Comparison of ENCODE assay signal across 26 cellular contexts in the genomic region with DNA sequence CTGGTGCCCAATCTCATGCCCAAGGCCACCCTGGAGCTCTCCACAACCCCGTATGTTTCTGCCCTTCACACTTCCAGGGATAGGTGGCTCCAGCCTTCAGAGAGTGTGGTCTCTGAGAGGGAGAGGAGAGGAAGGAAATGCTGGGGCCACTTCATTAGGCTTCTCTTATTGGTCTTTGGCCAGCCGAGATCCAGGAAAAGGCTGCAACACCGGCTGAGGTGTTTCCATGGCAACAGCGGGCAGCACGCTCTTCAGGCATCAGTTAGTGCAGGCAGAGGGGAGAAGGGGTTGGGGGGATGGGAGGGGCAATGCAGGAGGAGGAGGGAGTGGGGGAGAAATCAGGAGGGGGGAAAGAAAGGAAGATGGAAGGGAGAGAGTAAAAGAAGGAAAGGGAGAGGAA.
DNase-seq lines count a peak whose midpoint lies in the region; FAIRE-seq and TF ChIP-seq lines count a peak whose summit lies in the region.
"Had no signal": no experiment of that assay in that cellular context is flagged by ENCODE, and none has a peak within 500 bp of the region (broad histone marks: within the 10 kb centered on the region; RNA-seq: fewer than 3 reads in every experiment).

No MANE protein-coding gene starts in this region.

- H3K9me3 Mint-ChIP-seq in nephron progenitor cell = peaks cover 10% of the 10 kb centered on the region

- H3K9me3 ChIP-seq in small intestine (ENCODE audit: control insufficient read depth, low read depth) = no peaks in the 10 kb centered on the region
- H3K9me3 ChIP-seq: Caco-2, ovary, transverse colon had no signal

- no peak overlapping the region for H3K4me3 Mint-ChIP-seq in nephron progenitor cell
- H3K4me3 Mint-ChIP-seq: activated CD8-positive, alpha-beta T cell treated with anti-CD3 and anti-CD28 coated beads, Interleukin-2, amount 10 ng/mL, durations not matched to agents 7 days and 5 days; IgD-negative memory B cell; naive B cell; stimulated activated naive CD8-positive, alpha-beta T cell treated with anti-CD3 and anti-CD28 coated beads, Interleukin-15, amount 100 ng/mL, for 72 hours had no signal

- FAIRE-seq in small intestine (lab: Jason Lieb, UNC) = no peak
- FAIRE-seq: bronchial epithelial cell, H54 had no signal

- 12 to 17% (median 16%) methylated on average over 5 of the region's 5 CpGs for WGBS in small intestine, 3 donors

- H3K36me3 Mint-ChIP-seq in nephron progenitor cell (ENCODE audit: low read depth) = no peaks in the 10 kb centered on the region
- H3K36me3 Mint-ChIP-seq: naive B cell had no signal

- peaks cover 47% of the 10 kb centered on the region for H3K27me3 Mint-ChIP-seq in nephron progenitor cell (ENCODE audit: low read depth, poor library complexity)

- no peak overlapping the region for H3K27ac ChIP-seq in small intestine (ENCODE audit: low read depth in 1 of 2, low read length in 1 of 2)
- H3K27ac ChIP-seq: ovary, transverse colon had no signal

- no peaks in the 10 kb centered on the region for H3K4me1 Mint-ChIP-seq in nephron progenitor cell
- H3K4me1 Mint-ChIP-seq: IgD-negative memory B cell; naive B cell; stimulated activated naive CD8-positive, alpha-beta T cell treated with anti-CD3 and anti-CD28 coated beads, Interleukin-15, amount 100 ng/mL, for 72 hours had no signal

- CTCF ChIA-PET in GM10248 (lab: Yijun Ruan, JAX) = no interaction called here

- H3K4me1 ChIP-seq in small intestine (ENCODE audit: control insufficient read depth in 2 of 2, insufficient read depth in 1 of 2, low read depth in 1 of 2, low read length in 1 of 2) = no peaks in the 10 kb centered on the region
- H3K4me1 ChIP-seq: Caco-2, transverse colon had no signal

- no peak overlapping the region for H3K4me3 ChIP-seq in small intestine (ENCODE audit: low read depth in 1 of 2, low read length in 2 of 2)
- H3K4me3 ChIP-seq: ovary, transverse colon had no signal

- TF ChIP-seq CTCF in nephron progenitor cell (IDR thresholded peaks at IDR 0.05) (no peak), GM10248 (IDR thresholded peaks at IDR 0.05; ENCODE audit: control extremely low read depth, extremely low read depth, low read depth, missing control alignments) (no peak)

- peak; percentile 50 for DNase-seq in DMS153 (lab: John Stamatoyannopoulos, UW)
- no peak for DNase-seq in DMS153 treated with DMSO at 0.1 percent for 48 hours (lab: John Stamatoyannopoulos, UW; ENCODE audit: unreplicated experiment)
- peak; percentile 86 for DNase-seq in NCI-H1105 (lab: John Stamatoyannopoulos, UW)
- peak; percentile 36 for DNase-seq in NCI-H748 treated with DMSO at 0.1 percent for 48 hours (lab: John Stamatoyannopoulos, UW)
- DNase-seq in nephron progenitor cell = peak; percentile 23
- DNase-seq in T-helper 9 cell = no peak
- no peak for DNase-seq in GM10248 (ENCODE audit: extremely low spot score)
- no peak for DNase-seq in small intestine
- DNase-seq: 8988T; activated CD4-positive, CD25-positive, alpha-beta regulatory T cell treated with anti-CD3 and anti-CD28 coated beads, Interleukin-2, amount 50 U/mL, for 72 hours; activated CD8-positive, alpha-beta T cell treated with anti-CD3 and anti-CD28 coated beads, Interleukin-2, amount 10 ng/mL, durations not matched to agents 7 days and 5 days; activated T-cell treated with anti-CD3 and anti-CD28 coated beads, Interleukin-2, amount 50 U/mL, for 1 hour; Caco-2; cortex of kidney; left cardiac atrium; naive B cell; ovary; PC-3; right cardiac atrium; SHP77; stimulated activated CD4-positive, alpha-beta T cell treated with anti-CD3 and anti-CD28 coated beads, Interleukin-12 subunit alpha, Interleukin-12 subunit beta, amount 100 ng/mL, for 4 hours; stimulated activated naive CD8-positive, alpha-beta T cell treated with anti-CD3 and anti-CD28 coated beads, Interleukin-15, amount 100 ng/mL, for 72 hours; transverse colon had no signal

- peaks cover 0 to 4% of the 10 kb centered on the region in 2 donors for H3K27me3 ChIP-seq in small intestine (ENCODE audit: control insufficient read depth in 2 of 2, insufficient read depth in 2 of 2, low read length in 2 of 2)
- H3K27me3 ChIP-seq: ovary had no signal

- H3K36me3 ChIP-seq in small intestine (ENCODE audit: control insufficient read depth in 2 of 2, insufficient read depth in 2 of 2, low read length in 2 of 2) = no peaks in the 10 kb centered on the region
- H3K36me3 ChIP-seq: ovary, transverse colon had no signal

- POLR2A ChIA-PET in GM10248 (lab: Yijun Ruan, JAX) = no interaction called here

- no peak overlapping the region for H3K27ac Mint-ChIP-seq in nephron progenitor cell
- H3K27ac Mint-ChIP-seq: activated CD8-positive, alpha-beta T cell treated with anti-CD3 and anti-CD28 coated beads, Interleukin-2, amount 10 ng/mL, durations not matched to agents 7 days and 5 days; IgD-negative memory B cell; naive B cell; stimulated activated naive CD8-positive, alpha-beta T cell treated with anti-CD3 and anti-CD28 coated beads, Interleukin-15, amount 100 ng/mL, for 72 hours had no signal

Comparison
In these comparisons a context has a peak if more than half of its experiments do, and no peak if none do; other contexts are left out.
1. DNase-seq: peak in DMS153 (single experiment), NCI-H1105 (single experiment), NCI-H748 treated with DMSO at 0.1 percent for 48 hours (single experiment) and nephron progenitor cell (single experiment); none in DMS153 treated with DMSO at 0.1 percent for 48 hours (single experiment), T-helper 9 cell (single experiment), GM10248 (single experiment) and small intestine (single experiment).